Comparison of ENCODE assay signal across 8 cellular contexts in the genomic region with DNA sequence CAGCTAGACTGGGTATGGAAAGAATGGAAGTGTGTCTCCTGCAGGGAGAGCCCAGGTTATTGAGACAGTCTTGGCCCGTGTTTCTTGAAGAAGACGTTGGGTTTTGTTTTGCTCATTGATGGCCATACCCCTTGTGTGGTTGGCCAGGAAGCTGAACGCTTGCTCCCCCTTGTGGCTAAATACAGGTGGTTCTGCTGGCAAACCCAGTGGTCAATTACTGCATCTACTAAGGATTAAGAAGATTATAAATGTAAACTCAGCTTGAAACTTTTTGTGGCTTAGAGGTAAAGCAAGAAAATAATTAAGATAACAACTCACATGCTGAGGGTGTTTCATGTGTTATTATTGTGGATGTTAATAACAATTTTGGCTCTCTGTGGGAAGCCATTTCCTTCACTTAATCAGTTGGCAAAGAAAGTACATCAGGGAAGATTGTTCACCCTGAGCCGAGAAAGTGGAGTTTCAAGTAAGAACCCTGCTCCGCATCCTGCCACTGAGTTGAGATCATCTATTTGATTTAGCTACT.
A peak's percentile ranks its signal among the peaks of the same experiment; 100 is the strongest.
DNase-seq lines count a peak whose midpoint lies in the region; ATAC-seq, FAIRE-seq and TF ChIP-seq lines count a peak whose summit lies in the region.

No MANE protein-coding gene starts in this region.

- H3K4me3 ChIP-seq in fibroblast of villous mesenchyme (ENCODE audit: low read depth, low read length) (no peak overlapping the region), upper lobe of right lung (no peak overlapping the region)

- ATAC-seq in HG03521 (IDR thresholded peaks at IDR 0.05; ENCODE audit: unreplicated experiment) (peak; percentile 68), upper lobe of right lung (peak; percentile 87)

- peak; percentile 92 for TF ChIP-seq CTCF in fibroblast of villous mesenchyme (IDR thresholded peaks at IDR 0.05; ENCODE audit: insufficient read depth, low read depth, low read length)
- peak; percentile 84 for TF ChIP-seq CTCF in upper lobe of right lung (IDR thresholded peaks at IDR 0.05)

- peak; percentile 89 for FAIRE-seq in GM19239 (lab: Jason Lieb, UNC)

- H3K4me1 ChIP-seq in upper lobe of right lung, result peaks cover 17% of the 10 kb centered on the region

- H3K36me3 ChIP-seq in upper lobe of right lung, result no peaks in the 10 kb centered on the region

- intact Hi-C loops in upper lobe of right lung (cut with DNase I), result no loop called here

- H3K27ac ChIP-seq in upper lobe of right lung, result no peak overlapping the region

- no peaks in the 10 kb centered on the region for H3K9me3 ChIP-seq in upper lobe of right lung

- peak; percentile 70 for DNase-seq in CD1c-positive myeloid dendritic cell (ENCODE audit: extremely low spot score)
- DNase-seq in GM19239 (ENCODE audit: insufficient read length, low spot score), result peak; percentile 82
- peak; percentile 55 to 74 for DNase-seq in NOMO-1 (lab: John Stamatoyannopoulos, UW; ENCODE audit: unreplicated experiment in 2 of 2)
- DNase-seq in activated T-cell treated with anti-CD3 and anti-CD28 coated beads for 24 hours (ENCODE audit: low read depth), result peak; percentile 36
- peak; percentile 87 for DNase-seq in fibroblast of villous mesenchyme (ENCODE audit: low read depth)
- peak; percentile 23 for DNase-seq in non-pigmented ciliary epithelial cell (ENCODE audit: low read depth)
- DNase-seq in upper lobe of right lung, result no peak

- H3K27me3 ChIP-seq in upper lobe of right lung, result no peaks in the 10 kb centered on the region
